In the genomic region with DNA sequence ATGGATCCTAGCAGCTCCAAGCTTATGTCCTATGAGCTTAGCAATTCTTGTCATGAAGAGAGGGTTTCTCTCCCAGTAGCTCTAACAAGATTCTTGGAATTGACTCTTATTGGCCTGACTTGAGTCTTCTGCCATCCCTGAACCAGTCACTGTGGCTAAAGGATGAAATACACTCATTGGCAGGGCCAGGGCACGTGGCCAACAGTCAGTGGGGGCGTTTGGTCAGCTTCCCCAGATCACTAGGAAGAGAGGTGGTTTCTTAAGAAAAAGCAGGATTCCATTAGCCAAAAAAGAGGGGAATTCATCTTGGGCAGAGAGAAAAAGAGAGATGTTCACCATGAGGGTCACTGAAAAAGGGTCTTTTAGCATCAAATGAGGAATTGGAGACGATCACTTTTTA, we compare ENCODE assay signal across 17 cellular contexts.
DNase-seq lines count a peak whose midpoint lies in the region; TF ChIP-seq lines count a peak whose summit lies in the region.
"Had no signal": no experiment of that assay in that cellular context is flagged by ENCODE, and none has a peak within 500 bp of the region (broad histone marks: within the 10 kb centered on the region; RNA-seq: fewer than 3 reads in every experiment).

No MANE protein-coding gene starts in this region.

- in situ Hi-C loops in GM23248 (cut with MboI): no loop called here

- TF ChIP-seq CTCF in SK-N-SH (IDR thresholded peaks at IDR 0.05): no peak
- TF ChIP-seq CTCF in fibroblast of the aortic adventitia (IDR thresholded peaks at IDR 0.05; ENCODE audit: insufficient read depth, low read length): no peak
- TF ChIP-seq CTCF in smooth muscle cell (IDR thresholded peaks at IDR 0.05; ENCODE audit: borderline replicate concordance, insufficient read depth, poor library complexity, severe bottlenecking): no peak
- no peak for TF ChIP-seq CTCF in suprapubic skin (IDR thresholded peaks at IDR 0.05)

- H2AFZ ChIP-seq in GM23248 (peak overlapping the region; percentile 40), SK-N-SH (ENCODE audit: low read depth) (no peak overlapping the region), smooth muscle cell (ENCODE audit: low read depth) (no peak overlapping the region)

- H3K27ac ChIP-seq in GM23248: peak overlapping the region; percentile 76
- H3K27ac ChIP-seq in SK-N-SH (ENCODE audit: low read depth in 2 of 2, low read length in 1 of 2): peak overlapping the region in 1 of 2 experiments; percentile 76; a peak in 2 of 4 replicates
- H3K27ac ChIP-seq in smooth muscle cell (ENCODE audit: low read depth): no peak overlapping the region
- no peak overlapping the region for H3K27ac ChIP-seq in SJCRH30
- H3K27ac ChIP-seq in suprapubic skin: no peak overlapping the region
- H3K27ac ChIP-seq: dorsolateral prefrontal cortex, gastrocnemius medialis, HL-60, lower lobe of right lung, neutrophil, thoracic aorta had no signal

- POLR2A ChIA-PET in SK-N-SH (lab: Yijun Ruan, JAX): no interaction called here

- H3K9me3 ChIP-seq in GM23248 (ENCODE audit: low read depth) (no peaks in the 10 kb centered on the region), SK-N-SH (no peaks in the 10 kb centered on the region), smooth muscle cell (replicated peaks; ENCODE audit: low read depth) (no peaks in the 10 kb centered on the region), SJCRH30 (replicated peaks) (no peaks in the 10 kb centered on the region), suprapubic skin (no peaks in the 10 kb centered on the region)
- H3K9me3 ChIP-seq: gastrocnemius medialis, lower lobe of right lung, neutrophil, thoracic aorta had no signal

- H3K4me1 ChIP-seq in GM23248 (ENCODE audit: insufficient read depth): peaks cover 28% of the 10 kb centered on the region
- H3K4me1 ChIP-seq in SK-N-SH (ENCODE audit: control insufficient read depth in 1 of 2, insufficient read depth in 2 of 2, low read depth in 1 of 2, low read length in 1 of 2): peaks cover 0 to 5% of the 10 kb centered on the region in 2 experiments; a peak in 1 of 4 replicates
- H3K4me1 ChIP-seq in smooth muscle cell (ENCODE audit: low read depth): peaks cover 3% of the 10 kb centered on the region
- H3K4me1 ChIP-seq in SJCRH30: peaks cover 5% of the 10 kb centered on the region; the same call in 1 of the 2 replicates
- peaks cover 3% of the 10 kb centered on the region for H3K4me1 ChIP-seq in suprapubic skin
- H3K4me1 ChIP-seq: lower lobe of right lung had no signal

- H3K9me2 ChIP-seq in GM23248 (ENCODE audit: insufficient read depth) (no peaks in the 10 kb centered on the region), SK-N-SH (no peaks in the 10 kb centered on the region)

- CTCF ChIA-PET in SK-N-SH (lab: Yijun Ruan, JAX): interaction anchor here (0.7 to 1.6 kb wide), 3 partner anchors 22 to 28 kb away, joined by 3 to 4 read pairs (median 3); no protein-coding TSS in a partner anchor

- TF ChIP-seq RAD21 in SK-N-SH (IDR thresholded peaks at IDR 0.05; ENCODE audit: low read length): no peak

- no peaks in the 10 kb centered on the region for H3K27me3 ChIP-seq in GM23248 (replicated peaks; ENCODE audit: insufficient read depth)
- H3K27me3 ChIP-seq in SK-N-SH (ENCODE audit: insufficient read depth): no peaks in the 10 kb centered on the region
- H3K27me3 ChIP-seq in smooth muscle cell (ENCODE audit: low read depth): no peaks in the 10 kb centered on the region
- no peaks in the 10 kb centered on the region for H3K27me3 ChIP-seq in SJCRH30
- H3K27me3 ChIP-seq in suprapubic skin: no peaks in the 10 kb centered on the region
- H3K27me3 ChIP-seq: dorsolateral prefrontal cortex, gastrocnemius medialis, neutrophil had no signal

- H4K20me1 ChIP-seq in GM23248 (ENCODE audit: insufficient read depth): no peaks in the 10 kb centered on the region
- no peaks in the 10 kb centered on the region for H4K20me1 ChIP-seq in SK-N-SH (ENCODE audit: insufficient read depth)
- peaks cover 4% of the 10 kb centered on the region for H4K20me1 ChIP-seq in smooth muscle cell (ENCODE audit: low read depth)

- H3K4me3 ChIP-seq in GM23248: peak overlapping the region; percentile 35
- H3K4me3 ChIP-seq in SK-N-SH (ENCODE audit: low read depth in 2 of 2, low read length in 1 of 2): no peak overlapping the region
- no peak overlapping the region for H3K4me3 ChIP-seq in fibroblast of the aortic adventitia (ENCODE audit: low read depth, low read length)
- H3K4me3 ChIP-seq in smooth muscle cell: no peak overlapping the region
- no peak overlapping the region for H3K4me3 ChIP-seq in SJCRH30
- no peak overlapping the region for H3K4me3 ChIP-seq in suprapubic skin
- H3K4me3 ChIP-seq: dorsolateral prefrontal cortex, gastrocnemius medialis, lower lobe of right lung, thoracic aorta had no signal

- H3K79me2 ChIP-seq in GM23248 (ENCODE audit: insufficient read depth) (no peaks in the 10 kb centered on the region), SK-N-SH (ENCODE audit: insufficient read depth) (no peaks in the 10 kb centered on the region), smooth muscle cell (ENCODE audit: low read depth) (no peaks in the 10 kb centered on the region)

- H3K36me3 ChIP-seq in GM23248 (ENCODE audit: low read depth): no peaks in the 10 kb centered on the region
- H3K36me3 ChIP-seq in SK-N-SH (replicated peaks in 1 of 2; ENCODE audit: control insufficient read depth in 1 of 2, insufficient read depth in 2 of 2, low read length in 1 of 2): no peaks in the 10 kb centered on the region
- no peaks in the 10 kb centered on the region for H3K36me3 ChIP-seq in smooth muscle cell (ENCODE audit: low read depth)
- no peaks in the 10 kb centered on the region for H3K36me3 ChIP-seq in SJCRH30
- no peaks in the 10 kb centered on the region for H3K36me3 ChIP-seq in suprapubic skin
- H3K36me3 ChIP-seq: gastrocnemius medialis, lower lobe of right lung, neutrophil, thoracic aorta had no signal

- WGBS in GM23248 (ENCODE audit: low coverage in 1 of 2, low lambda C conversion rate in 2 of 2, missing lambda C conversion rate in 2 of 2), 2 experiments: 0 to 4% methylated on average over 3 of the region's 3 CpGs
- WGBS in SK-N-SH (ENCODE audit: low lambda C conversion rate): 38% methylated on average over 3 of the region's 3 CpGs
- 60% methylated on average over 3 of the region's 3 CpGs for WGBS in smooth muscle cell (ENCODE audit: low lambda C conversion rate)
- WGBS in suprapubic skin: 41% methylated on average over 3 of the region's 3 CpGs

- H3K4me2 ChIP-seq in GM23248 (ENCODE audit: unreplicated experiment): peak overlapping the region; percentile 63
- H3K4me2 ChIP-seq in SK-N-SH: peak overlapping the region; percentile 56
- peak overlapping the region; percentile 15 for H3K4me2 ChIP-seq in smooth muscle cell

- TF ChIP-seq POLR2A in suprapubic skin (IDR thresholded peaks at IDR 0.05): no peak

- H3F3A ChIP-seq in GM23248 (ENCODE audit: insufficient read depth) (peaks cover 34% of the 10 kb centered on the region), SK-N-SH (replicated peaks; ENCODE audit: insufficient read depth) (peaks cover 13% of the 10 kb centered on the region), smooth muscle cell (ENCODE audit: low read depth) (peaks cover 3% of the 10 kb centered on the region)

- DNase-seq in GM23248: peak; percentile 79
- no peak for DNase-seq in SK-N-SH
- peak; percentile 51 for DNase-seq in fibroblast of the aortic adventitia (ENCODE audit: low read depth)
- no peak for DNase-seq in smooth muscle cell (lab: John Stamatoyannopoulos, UW; ENCODE audit: unreplicated experiment)
- no peak for DNase-seq in SJCRH30
- DNase-seq in COR-L47 (lab: John Stamatoyannopoulos, UW): no peak
- no peak for DNase-seq in T1000 (lab: John Stamatoyannopoulos, UW)
- no peak for DNase-seq in suprapubic skin (ENCODE audit: low spot score in 2 of 2)
- DNase-seq: DMS79; gastrocnemius medialis; kidney; lower lobe of right lung; stimulated activated naive B cell treated with anti-CD40 and anti-IgM and Interleukin-4, amounts not matched to agents 10 μg/mL and 1 μg/mL and 100 μg/mL, for 72 hours had no signal

- peak overlapping the region; percentile 55 for H3K9ac ChIP-seq in GM23248
- no peak overlapping the region for H3K9ac ChIP-seq in SK-N-SH
- H3K9ac ChIP-seq in smooth muscle cell (ENCODE audit: low read depth): no peak overlapping the region

- no peak for TF ChIP-seq EP300 in SK-N-SH (IDR thresholded peaks at IDR 0.05; ENCODE audit: borderline replicate concordance in 1 of 2, low read depth in 1 of 2, low read length in 1 of 2)
- TF ChIP-seq EP300 in suprapubic skin (IDR thresholded peaks at IDR 0.05): no peak

TF ChIP-seq in SK-N-SH, 30 proteins besides CTCF, POLR2A, EP300 and RAD21:
- TF ChIP-seq GABPA (IDR thresholded peaks at IDR 0.05; ENCODE audit: low read depth): no peak
- no peak for TF ChIP-seq POLR2AphosphoS5 (IDR thresholded peaks at IDR 0.05; ENCODE audit: low read depth, low read length)
- TF ChIP-seq NFIC (IDR thresholded peaks at IDR 0.05; ENCODE audit: borderline replicate concordance): peak; percentile 38; the same call in 1 of the 2 replicates
- TF ChIP-seq, protein P1, sequence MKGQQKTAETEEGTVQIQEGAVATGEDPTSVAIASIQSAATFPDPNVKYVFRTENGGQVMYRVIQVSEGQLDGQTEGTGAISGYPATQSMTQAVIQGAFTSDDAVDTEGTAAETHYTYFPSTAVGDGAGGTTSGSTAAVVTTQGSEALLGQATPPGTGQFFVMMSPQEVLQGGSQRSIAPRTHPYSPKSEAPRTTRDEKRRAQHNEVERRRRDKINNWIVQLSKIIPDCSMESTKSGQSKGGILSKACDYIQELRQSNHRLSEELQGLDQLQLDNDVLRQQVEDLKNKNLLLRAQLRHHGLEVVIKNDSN (IDR thresholded peaks at IDR 0.05; ENCODE audit: borderline replicate concordance, low read depth): peak; percentile 54
- no peak for TF ChIP-seq CHD2 (IDR thresholded peaks at IDR 0.05; ENCODE audit: low read length, partially characterized antibody)
- TF ChIP-seq MEF2A (IDR thresholded peaks at IDR 0.05; ENCODE audit: borderline replicate concordance, low read depth): no peak
- no peak for TF ChIP-seq RFX5 (IDR thresholded peaks at IDR 0.05; ENCODE audit: low read length)

Comparison
In these comparisons a context has a peak if more than half of its experiments do, and no peak if none do; other contexts are left out.
1. DNase-seq: peak in GM23248 (single experiment) and fibroblast of the aortic adventitia (single experiment); none in SK-N-SH (single experiment), smooth muscle cell (single experiment), SJCRH30 (0 of 2), COR-L47 (single experiment), T1000 (single experiment) and suprapubic skin (0 of 2).
2. Peak in every context shown above with its lines, with median percentiles within 50 percentile points of each other: H3K4me2 ChIP-seq.